8 cellular contexts compared by ENCODE assay signal in genomic region chr11:12841946-12842630, GRCh38.
A peak's percentile ranks its signal among the peaks of the same experiment; 100 is the strongest.
DNase-seq lines count a peak whose midpoint lies in the region; ATAC-seq and TF ChIP-seq lines count a peak whose summit lies in the region.

No MANE protein-coding gene starts in this region.

- H3K9me3 ChIP-seq in spleen, result no peaks in the 10 kb centered on the region
- no peaks in the 10 kb centered on the region for H3K9me3 ChIP-seq in tibial artery

- no peaks in the 10 kb centered on the region for H3K9me3 Mint-ChIP-seq in stimulated activated naive CD8-positive, alpha-beta T cell treated with anti-CD3 and anti-CD28 coated beads, Interleukin-15, amount 100 ng/mL, for 72 hours

- no peak for DNase-seq in stimulated activated naive CD8-positive, alpha-beta T cell treated with anti-CD3 and anti-CD28 coated beads, Interleukin-15, amount 100 ng/mL, for 72 hours
- DNase-seq in stimulated activated naive CD8-positive, alpha-beta T cell treated with anti-CD3 and anti-CD28 coated beads, Interleukin-15, Interleukin-2, amounts not matched to agents 100 U/mL and 50 U/mL, for 24 hours, result no peak
- DNase-seq in RPMI7951 (ENCODE audit: low read depth) (peak; percentile 58), fibroblast of pulmonary artery (ENCODE audit: low read depth) (peak; percentile 79), spleen (no peak), lower leg skin (ENCODE audit: low spot score in 2 of 2) (no peak), tibial artery (no peak)

- H3K27me3 Mint-ChIP-seq in stimulated activated naive CD8-positive, alpha-beta T cell treated with anti-CD3 and anti-CD28 coated beads, Interleukin-15, amount 100 ng/mL, for 72 hours, result peaks cover 13% of the 10 kb centered on the region

- TF ChIP-seq CTCF in fibroblast of pulmonary artery (IDR thresholded peaks at IDR 0.05; ENCODE audit: low read length, missing control alignments) (no peak), spleen (IDR thresholded peaks at IDR 0.05 in 8 of 11, conservative IDR thresholded peaks at IDR 0.05 in 3 of 11) (no peak), lower leg skin (IDR thresholded peaks at IDR 0.05) (no peak), tibial artery (IDR thresholded peaks at IDR 0.05) (no peak)

- intact Hi-C loops in spleen (cut with DNase I; ENCODE audit: low total_unique reads) (no loop called here), lower leg skin (cut with DNase I; ENCODE audit: low total_unique reads) (no loop called here), tibial artery (cut with DNase I; ENCODE audit: low total_unique reads) (no loop called here)

- peak; percentile 46 for ATAC-seq in stimulated activated naive CD8-positive, alpha-beta T cell treated with anti-CD3 and anti-CD28 coated beads, Interleukin-15, amount 100 ng/mL, for 72 hours
- ATAC-seq in stimulated activated naive CD8-positive, alpha-beta T cell treated with anti-CD3 and anti-CD28 coated beads, Interleukin-15, Interleukin-2, amounts not matched to agents 100 U/mL and 50 U/mL, for 24 hours, result no peak
- ATAC-seq in HG02610 (IDR thresholded peaks at IDR 0.05; ENCODE audit: unreplicated experiment), result no peak

- TF ChIP-seq POLR2A in spleen (IDR thresholded peaks at IDR 0.05) (no peak), lower leg skin (IDR thresholded peaks at IDR 0.05) (no peak)

- H3K4me3 ChIP-seq in fibroblast of pulmonary artery (replicated peaks; ENCODE audit: low read depth, low read length) (no peak overlapping the region), spleen (peak overlapping the region in 1 of 8 donors; percentile 32), lower leg skin (ENCODE audit: low read depth, poor library complexity, severe bottlenecking) (no peak overlapping the region), tibial artery (no peak overlapping the region)

- H3K27me3 ChIP-seq in spleen (replicated peaks in 1 of 7) (no peaks in the 10 kb centered on the region), tibial artery (no peaks in the 10 kb centered on the region)

- H3K27ac ChIP-seq in spleen (peak overlapping the region in 7 of 8 donors; percentile 4 to 45 (median 28)), tibial artery (no peak overlapping the region)

- WGBS in spleen, 5 donors, result 11 to 16% (median 15%) methylated on average over 9 of the region's 9 CpGs
- WGBS in lower leg skin, 2 donors, result 21 to 22% methylated on average over 9 of the region's 9 CpGs

- H3K36me3 ChIP-seq in spleen (no peaks in the 10 kb centered on the region), tibial artery (no peaks in the 10 kb centered on the region)

- no peak overlapping the region for H3K27ac Mint-ChIP-seq in stimulated activated naive CD8-positive, alpha-beta T cell treated with anti-CD3 and anti-CD28 coated beads, Interleukin-15, amount 100 ng/mL, for 72 hours

- no peak overlapping the region for H3K4me3 Mint-ChIP-seq in stimulated activated naive CD8-positive, alpha-beta T cell treated with anti-CD3 and anti-CD28 coated beads, Interleukin-15, amount 100 ng/mL, for 72 hours

- peaks cover 3 to 27% (median 17%) of the 10 kb centered on the region in 6 donors for H3K4me1 ChIP-seq in spleen
- peaks cover 0 to 31% (median 6%) of the 10 kb centered on the region in 4 donors for H3K4me1 ChIP-seq in tibial artery

- H3K4me1 Mint-ChIP-seq in stimulated activated naive CD8-positive, alpha-beta T cell treated with anti-CD3 and anti-CD28 coated beads, Interleukin-15, amount 100 ng/mL, for 72 hours, result no peaks in the 10 kb centered on the region

Comparison
In these comparisons a context has a peak if more than half of its experiments do, and no peak if none do; other contexts are left out.
1. DNase-seq: peak in RPMI7951 (single experiment) and fibroblast of pulmonary artery (single experiment); none in stimulated activated naive CD8-positive, alpha-beta T cell treated with anti-CD3 and anti-CD28 coated beads, Interleukin-15, amount 100 ng/mL, for 72 hours (0 of 2), stimulated activated naive CD8-positive, alpha-beta T cell treated with anti-CD3 and anti-CD28 coated beads, Interleukin-15, Interleukin-2, amounts not matched to agents 100 U/mL and 50 U/mL, for 24 hours (single experiment), spleen (single experiment), lower leg skin (0 of 2) and tibial artery (0 of 2).
2. H3K27ac ChIP-seq: peak in spleen (7 of 8); none in tibial artery (0 of 2).